In genomic region chr9:96187108-96187695, GRCh38 we compare ENCODE assay signal across 1 cellular context.
TF ChIP-seq lines count a peak whose summit lies in the region.

No MANE protein-coding gene starts in this region.

TF ChIP-seq in WTC11, 78 proteins besides CTCF, POLR2A, EP300 and RAD21 (continued from another document):
- no peak for TF ChIP-seq ZNF671 (CRISPR knock-in tag; IDR thresholded peaks at IDR 0.05)
